ENCODE assay signal across 8 cellular contexts in the genomic region with DNA sequence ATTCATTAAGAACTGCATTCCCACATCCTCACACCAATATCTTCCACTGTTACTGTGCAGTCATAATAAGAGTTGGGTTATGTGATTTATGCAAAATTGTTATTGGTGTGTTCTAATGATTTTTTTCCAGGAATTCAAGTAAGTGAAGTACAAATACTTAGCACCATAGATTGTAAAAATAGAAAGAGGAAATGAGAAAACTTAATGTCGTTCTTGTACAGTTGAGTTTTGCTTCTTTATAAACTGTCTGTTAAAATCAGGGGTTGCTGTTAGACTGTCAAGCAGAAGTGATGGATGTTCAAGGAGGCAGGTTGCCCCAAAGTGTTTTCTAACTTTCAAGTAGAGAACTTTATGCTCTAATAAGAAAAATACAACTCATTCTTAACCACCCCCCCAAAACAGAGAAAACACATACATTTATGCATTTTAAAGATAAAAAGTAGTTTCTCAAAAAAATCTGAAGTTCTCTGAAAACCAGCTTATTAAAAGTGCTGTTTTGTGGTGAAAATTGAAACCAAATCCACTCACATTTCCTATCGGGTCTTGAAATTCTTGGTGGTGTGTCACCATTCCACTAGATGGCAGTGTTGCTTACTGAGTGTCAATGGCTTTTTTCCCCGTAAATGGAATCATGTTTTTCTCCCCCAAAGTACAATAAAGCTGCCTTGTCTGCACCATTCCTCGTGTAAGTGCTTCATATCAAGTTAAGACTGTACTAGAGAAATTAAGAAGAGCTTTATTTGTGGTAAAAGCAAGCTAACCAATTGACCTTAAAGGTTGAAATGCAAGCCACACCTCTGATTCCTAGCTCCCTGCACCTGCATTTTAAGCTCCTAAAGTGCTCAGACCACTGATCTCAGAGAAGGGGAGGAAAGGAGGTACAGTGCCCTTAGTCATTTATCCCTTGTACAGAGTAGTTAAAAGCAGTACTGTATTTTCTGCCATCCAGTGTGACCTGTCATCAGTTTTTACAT. TPM values are rescaled to one million over a fixed set of nuclear protein-coding genes. Genes with fewer than 3 reads are reported as not detected.
DNase-seq lines count a peak whose midpoint lies in the region; ATAC-seq and TF ChIP-seq lines count a peak whose summit lies in the region.

No MANE protein-coding gene starts in this region.

- H3K27me3 ChIP-seq in AG04450 (ENCODE audit: control insufficient read depth, insufficient read depth, low read length) (no peaks in the 10 kb centered on the region), Karpas-422 (ENCODE audit: low read length) (no peaks in the 10 kb centered on the region), dorsolateral prefrontal cortex (no peaks in the 10 kb centered on the region)

- TF ChIP-seq CTCF in AG04450 (IDR thresholded peaks at IDR 0.05; ENCODE audit: low read depth, low read length) (peak; percentile 88), dorsolateral prefrontal cortex (IDR thresholded peaks at IDR 0.05 in 54 of 56, conservative IDR thresholded peaks at IDR 0.05 in 2 of 56; ENCODE audit: low read depth in 1 of 56, partially characterized antibody in 56 of 56) (peak; percentile 72 to 95 (median 89))

- H3K36me3 ChIP-seq in Karpas-422 (ENCODE audit: insufficient read depth, low read length) = peaks cover 6% of the 10 kb centered on the region; the same call in 1 of the 2 replicates

- H3K4me1 ChIP-seq in Karpas-422 (ENCODE audit: low read length) = peaks cover 75% of the 10 kb centered on the region

- intact Hi-C loops in dorsolateral prefrontal cortex (cut with DNase I) = loop anchor here in 1 of 2 donors (5.0 kb wide), 1 partner anchor 50 kb away; no protein-coding TSS in a partner anchor

- CTCF ChIA-PET in AG04450 (lab: Charles Lee) = interaction anchor here (0.6 to 2.3 kb wide), 64 partner anchors 11 to 1857 kb away, joined by 3 to 121 read pairs (median 6); a partner anchor contains a TSS

- no peaks in the 10 kb centered on the region for H3K9me2 ChIP-seq in Karpas-422 (replicated peaks; ENCODE audit: insufficient read depth, low read length)

- peak overlapping the region; percentile 62 for H3K4me2 ChIP-seq in Karpas-422 (ENCODE audit: low read depth, low read length, poor library complexity, severe bottlenecking)

- H3K79me2 ChIP-seq in Karpas-422 (ENCODE audit: low read length) = 0 out of 2 replicates have a peak, but pooled peaks cover 3% of the 10 kb centered on the region

- no peak overlapping the region for H2AFZ ChIP-seq in Karpas-422 (ENCODE audit: low read length)

- no peak overlapping the region for H3K27ac ChIP-seq in AG04450 (ENCODE audit: low read depth, low read length)
- H3K27ac ChIP-seq in Karpas-422 (ENCODE audit: low read length) = peak overlapping the region; percentile 87
- H3K27ac ChIP-seq in dorsolateral prefrontal cortex = peak overlapping the region in 16 of 59 donors; percentile 4 to 40 (median 20)

- DNase-seq in AG04450 (ENCODE audit: low read depth, low spot score) (no peak), EL (peak; percentile 58), Karpas-422 (peak; percentile 82), SW480 (ENCODE audit: low spot score) (peak; percentile 31), dorsolateral prefrontal cortex (peak in 2 of 10 donors; percentile 26 to 46), myocyte (ENCODE audit: low read depth) (peak; percentile 62), GOT3 (lab: John Stamatoyannopoulos, UW) (no peak)

- H4K20me1 ChIP-seq in Karpas-422 (ENCODE audit: insufficient read depth, low read depth, low read length) = no peaks in the 10 kb centered on the region

- POLR2A ChIA-PET in AG04450 (lab: Yijun Ruan, JAX) = no interaction called here

- no peak overlapping the region for H3K4me3 ChIP-seq in AG04450 (ENCODE audit: low read depth, low read length)
- peak overlapping the region; percentile 29 for H3K4me3 ChIP-seq in Karpas-422 (ENCODE audit: low read length)
- H3K4me3 ChIP-seq in dorsolateral prefrontal cortex = no peak overlapping the region

- no peak for ATAC-seq in GM18870 (IDR thresholded peaks at IDR 0.05; ENCODE audit: unreplicated experiment)

- H3K9me3 ChIP-seq in AG04450 (ENCODE audit: control insufficient read depth, insufficient read depth, low read length) = no peaks in the 10 kb centered on the region; the same call in 1 of the 2 replicates
- H3K9me3 ChIP-seq in Karpas-422 (ENCODE audit: low read length) = no peaks in the 10 kb centered on the region

- H3K9ac ChIP-seq in Karpas-422 (ENCODE audit: low read length) = peak overlapping the region; percentile 23

RNA-seq across cellular contexts. Expression of a gene that starts 4.7 kb away (rescaled TPM):
- not detected in 2 replicates for polyA plus RNA-seq in AG04450 (2011; rRNA removed)
- polyA minus RNA-seq in AG04450 (2011; rRNA and poly(A)+ RNA removed) = not detected in 2 replicates
- 0.29 and 0.56 TPM in 2 replicates for total RNA-seq in Karpas-422 (2014; rRNA removed; shearing (Covaris generic); ENCODE audit: low replicate concordance)
- total RNA-seq in dorsolateral prefrontal cortex = 1 to 10 TPM in 114 of 120 experiments, under 1 TPM in 6; 0.21 to 9.6 (median 2.9) TPM
- total RNA-seq in myocyte = not detected in 2 replicates
- polyA plus RNA-seq in myocyte (2012) = 0.42 TPM

RNA-seq across cellular contexts. Expression of a gene that starts 6.7 kb away (rescaled TPM):
- polyA plus RNA-seq in AG04450 (2011; rRNA removed) = not detected in 2 replicates
- polyA minus RNA-seq in AG04450 (2011; rRNA and poly(A)+ RNA removed) = 0.28 TPM in 1 of 2 replicates, not detected in the other
- total RNA-seq in Karpas-422 (2014; rRNA removed; shearing (Covaris generic); ENCODE audit: low replicate concordance) = 0.07 TPM in 1 of 2 replicates, not detected in the other
- total RNA-seq in dorsolateral prefrontal cortex (1 to 10 TPM in 84 of 120 experiments, under 1 TPM in 36; 0.30 to 2.7 (median 1.2) TPM), myocyte (0.64 TPM in 1 of 2 replicates, not detected in the other)
- polyA plus RNA-seq in myocyte (2012) = 0.08 TPM

RNA-seq across cellular contexts. Expression of a gene that starts 57.7 kb away (rescaled TPM):
- 102 and 142 TPM in 2 replicates for polyA plus RNA-seq in AG04450 (2011; rRNA removed)
- polyA minus RNA-seq in AG04450 (2011; rRNA and poly(A)+ RNA removed) = 26.4 and 40.5 TPM in 2 replicates
- total RNA-seq in Karpas-422 (2014; rRNA removed; shearing (Covaris generic); ENCODE audit: low replicate concordance) = 82.6 and 90.6 TPM in 2 replicates
- total RNA-seq in dorsolateral prefrontal cortex (100 to 1,000 TPM in 6 of 120 experiments, 10 to 100 TPM in 114; 52.4 to 107 (median 80.4) TPM), myocyte (131 and 149 TPM in 2 replicates)
- polyA plus RNA-seq in myocyte (2012) = 71.3 TPM

Comparison
In these comparisons a context has a peak if more than half of its experiments do, and no peak if none do; other contexts are left out.
1. DNase-seq: peak in EL (single experiment), Karpas-422 (single experiment), SW480 (single experiment) and myocyte (single experiment); none in AG04450 (single experiment) and GOT3 (single experiment).